ENCODE assay signal across 20 cellular contexts in genomic region chr10:115710136-115710535, GRCh38.
DNase-seq lines count a peak whose midpoint lies in the region; TF ChIP-seq lines count a peak whose summit lies in the region.
"Had no signal": no experiment of that assay in that cellular context is flagged by ENCODE, and none has a peak within 500 bp of the region (broad histone marks: within the 10 kb centered on the region; RNA-seq: fewer than 3 reads in every experiment).

No MANE protein-coding gene starts in this region.

- peak; percentile 4 for TF ChIP-seq CTCF in epithelial cell of esophagus (IDR thresholded peaks at IDR 0.05; ENCODE audit: insufficient read depth, low read depth, low read length, missing control alignments)
- no peak for TF ChIP-seq CTCF in vagina (IDR thresholded peaks at IDR 0.05)

- no peaks in the 10 kb centered on the region for H3K4me1 ChIP-seq in vagina
- H3K4me1 ChIP-seq: BE2C, thyroid gland had no signal

- peak; percentile 1 for DNase-seq in NCI-H187 treated with DMSO at 0.1 percent for 48 hours (lab: John Stamatoyannopoulos, UW)
- DNase-seq in NCI-H187 (lab: John Stamatoyannopoulos, UW) = no peak
- peak; percentile 23 for DNase-seq in NCI-H69 (lab: John Stamatoyannopoulos, UW)
- DNase-seq in epithelial cell of esophagus (ENCODE audit: low read depth) = peak; percentile 12
- DNase-seq in HuH-7 (ENCODE audit: low spot score) = no peak
- DNase-seq in vagina (ENCODE audit: extremely low spot score in 2 of 2) = no peak
- DNase-seq in effector CD4-positive, alpha-beta T cell = no peak
- no peak for DNase-seq in DMS 273 treated with DMSO at 0.1 percent for 48 hours (lab: John Stamatoyannopoulos, UW)
- DNase-seq: anterior cingulate cortex; BE2C; central memory CD4-positive, alpha-beta T cell; dorsolateral prefrontal cortex; kidney glomerular epithelial cell; NCI-H446; NK-92 treated with Interleukin-12 subunit alpha and Interleukin-12 subunit beta, amount 100 ng/mL, for 24 hours; occipital lobe; stimulated activated CD4-positive, alpha-beta T cell treated with anti-CD3 and anti-CD28 coated beads, Interleukin-4, amount 100 ng/mL, for 24 hours; stimulated activated naive CD4-positive, alpha-beta T cell treated with Interleukin-2 at 50 U/mL for 16 hours; T-helper 17 cell; thyroid gland had no signal

- TF ChIP-seq POLR2A in vagina (IDR thresholded peaks at IDR 0.05) = no peak

- H3K36me3 ChIP-seq in vagina = no peaks in the 10 kb centered on the region
- H3K36me3 ChIP-seq: BE2C, thyroid gland had no signal

- no peaks in the 10 kb centered on the region for H3K27me3 ChIP-seq in vagina
- H3K27me3 ChIP-seq: BE2C, dorsolateral prefrontal cortex, thyroid gland had no signal

- H3K27ac ChIP-seq in vagina = no peak overlapping the region
- H3K27ac ChIP-seq: dorsolateral prefrontal cortex, thyroid gland had no signal

- H3K4me3 ChIP-seq in epithelial cell of esophagus (ENCODE audit: low read length) (no peak overlapping the region), vagina (no peak overlapping the region)
- H3K4me3 ChIP-seq: dorsolateral prefrontal cortex, thyroid gland had no signal

- intact Hi-C loops in vagina (cut with DNase I) = no loop called here

- no peaks in the 10 kb centered on the region for H3K9me3 ChIP-seq in vagina
- H3K9me3 ChIP-seq: BE2C, thyroid gland had no signal

Comparison
In these comparisons a context has a peak if more than half of its experiments do, and no peak if none do; other contexts are left out.
1. DNase-seq: peak in NCI-H187 treated with DMSO at 0.1 percent for 48 hours (single experiment), NCI-H69 (single experiment) and epithelial cell of esophagus (single experiment); none in NCI-H187 (0 of 2), HuH-7 (single experiment), vagina (0 of 2), effector CD4-positive, alpha-beta T cell (single experiment) and DMS 273 treated with DMSO at 0.1 percent for 48 hours (single experiment).